ENCODE assay signal across 1 cellular context in genomic region chr1:194825382-194825781, GRCh38.
TF ChIP-seq lines count a peak whose summit lies in the region.

No MANE protein-coding gene starts in this region.

TF ChIP-seq in HCT116, 20 proteins besides CTCF, POLR2A, EP300 and RAD21 (continued from another document):
- TF ChIP-seq EZH2 (IDR thresholded peaks at IDR 0.05) (no peak), JUND (IDR thresholded peaks at IDR 0.05) (no peak), YY1 (IDR thresholded peaks at IDR 0.05; ENCODE audit: extremely low read depth, insufficient replicate concordance, low read depth, low read length) (no peak), POLR2AphosphoS5 (IDR thresholded peaks at IDR 0.05; ENCODE audit: low read depth, low read length) (no peak), FOSL1 (IDR thresholded peaks at IDR 0.05; ENCODE audit: low read depth) (no peak), SIN3A (IDR thresholded peaks at IDR 0.05; ENCODE audit: low read depth) (no peak), ATF3 (IDR thresholded peaks at IDR 0.05) (no peak), MAX (IDR thresholded peaks at IDR 0.05) (no peak), EZH2phosphoT487 (IDR thresholded peaks at IDR 0.05; ENCODE audit: borderline replicate concordance) (no peak), CEBPB (IDR thresholded peaks at IDR 0.05; ENCODE audit: low read depth) (no peak), ZNF274 (IDR thresholded peaks at IDR 0.05; ENCODE audit: low read depth, low read length) (no peak), SRF (IDR thresholded peaks at IDR 0.05; ENCODE audit: low read depth) (no peak), ZFX (IDR thresholded peaks at IDR 0.05) (no peak), ELF1 (IDR thresholded peaks at IDR 0.05; ENCODE audit: borderline replicate concordance, low read depth) (no peak)
